12 cellular contexts compared by ENCODE assay signal in the genomic region with DNA sequence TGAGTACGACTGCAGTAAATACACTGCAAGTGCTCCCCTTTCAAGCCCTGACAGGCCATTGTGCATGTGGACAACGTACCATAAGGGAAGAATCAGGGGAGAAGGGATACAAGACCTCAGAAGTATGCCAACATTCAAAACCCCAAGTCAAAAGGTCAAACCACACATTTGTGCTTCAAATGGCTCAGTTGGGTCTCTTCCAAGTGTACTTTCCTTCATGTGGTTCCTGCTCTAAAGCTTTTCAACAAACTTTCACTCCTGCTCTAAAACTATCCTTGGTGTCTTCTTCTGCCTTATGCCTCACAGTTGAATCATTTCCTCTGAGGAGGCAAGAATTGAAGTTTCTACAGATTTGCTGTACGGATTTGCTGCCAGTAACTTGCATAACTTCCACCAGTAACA.
DNase-seq lines count a peak whose midpoint lies in the region; ATAC-seq and TF ChIP-seq lines count a peak whose summit lies in the region.
"Had no signal": no experiment of that assay in that cellular context is flagged by ENCODE, and none has a peak within 500 bp of the region (broad histone marks: within the 10 kb centered on the region; RNA-seq: fewer than 3 reads in every experiment).

No MANE protein-coding gene starts in this region.

- H3K4me3 Mint-ChIP-seq in CD4-positive, alpha-beta T cell: no peak overlapping the region

- H3K4me1 Mint-ChIP-seq in CD4-positive, alpha-beta T cell (ENCODE audit: low read depth): no peaks in the 10 kb centered on the region

- H3K27me3 Mint-ChIP-seq in CD4-positive, alpha-beta T cell: no peaks in the 10 kb centered on the region

- in situ Hi-C loops in astrocyte of the cerebellum (cut with HindIII; ENCODE audit: low sequenced_read_pairs): no loop called here

- H3K27ac Mint-ChIP-seq in CD4-positive, alpha-beta T cell: no peak overlapping the region

- H3K27me3 ChIP-seq in CD4-positive, alpha-beta T cell (ENCODE audit: control insufficient read depth, insufficient read depth, low read length): no peaks in the 10 kb centered on the region
- H3K27me3 ChIP-seq: right atrium auricular region, vagina had no signal

- no peaks in the 10 kb centered on the region for H3K9me3 ChIP-seq in CD4-positive, alpha-beta T cell (ENCODE audit: control insufficient read depth, low read length)
- H3K9me3 ChIP-seq: right atrium auricular region, vagina had no signal

- H3K4me3 ChIP-seq in astrocyte of the cerebellum (ENCODE audit: low read depth, low read length): no peak overlapping the region
- H3K4me3 ChIP-seq: right atrium auricular region, vagina had no signal

- TF ChIP-seq CTCF in astrocyte of the cerebellum (IDR thresholded peaks at IDR 0.05; ENCODE audit: low read depth, low read length, missing control alignments): no peak
- no peak for TF ChIP-seq CTCF in CD4-positive, alpha-beta T cell (IDR thresholded peaks at IDR 0.05)

- no peak overlapping the region for H3K27ac ChIP-seq in CD4-positive, alpha-beta T cell (ENCODE audit: low read depth, low read length)
- H3K27ac ChIP-seq: right atrium auricular region, vagina had no signal

- CTCF ChIA-PET in CD4-positive, alpha-beta T cell (lab: Charles Lee): no interaction called here

- ATAC-seq in CD4-positive, alpha-beta T cell (ENCODE audit: poor library complexity): no peak

- H3K9me3 Mint-ChIP-seq in CD4-positive, alpha-beta T cell: peaks cover 10% of the 10 kb centered on the region

- POLR2A ChIA-PET in CD4-positive, alpha-beta T cell (lab: Charles Lee): no interaction called here

- DNase-seq in AG08396 (ENCODE audit: low spot score) (peak; percentile 15), HS-5 (ENCODE audit: low read depth) (peak; percentile 99), astrocyte of the cerebellum (ENCODE audit: low read depth) (peak; percentile 100), iris pigment epithelial cell (ENCODE audit: low read depth) (peak; percentile 100), NCI-H128 (lab: John Stamatoyannopoulos, UW; ENCODE audit: unreplicated experiment) (no peak), NOMO-1 treated with dmso at 0.1 percent for 144 hours (lab: John Stamatoyannopoulos, UW; ENCODE audit: unreplicated experiment) (no peak), hippocampal formation (lab: John Stamatoyannopoulos, UW) (no peak)
- no peak for DNase-seq in CD4-positive, alpha-beta T cell
- DNase-seq: activated CD4-positive, alpha-beta T cell treated with anti-CD3 and anti-CD28 coated beads, Interleukin-2, amount 50 U/mL, for 4 hours; NCI-H446 had no signal

- intact Hi-C loops in CD4-positive, alpha-beta T cell (cut with DNase I, micrococcal nuclease): no loop called here

- no peaks in the 10 kb centered on the region for H3K36me3 Mint-ChIP-seq in CD4-positive, alpha-beta T cell (ENCODE audit: low read depth)

Comparison
In these comparisons a context has a peak if more than half of its experiments do, and no peak if none do; other contexts are left out.
1. DNase-seq: peak in AG08396 (single experiment), HS-5 (single experiment), astrocyte of the cerebellum (single experiment) and iris pigment epithelial cell (single experiment); none in CD4-positive, alpha-beta T cell (0 of 10), NCI-H128 (single experiment), NOMO-1 treated with dmso at 0.1 percent for 144 hours (single experiment) and hippocampal formation (0 of 2).